ENCODE assay signal across 18 cellular contexts in the genomic region with DNA sequence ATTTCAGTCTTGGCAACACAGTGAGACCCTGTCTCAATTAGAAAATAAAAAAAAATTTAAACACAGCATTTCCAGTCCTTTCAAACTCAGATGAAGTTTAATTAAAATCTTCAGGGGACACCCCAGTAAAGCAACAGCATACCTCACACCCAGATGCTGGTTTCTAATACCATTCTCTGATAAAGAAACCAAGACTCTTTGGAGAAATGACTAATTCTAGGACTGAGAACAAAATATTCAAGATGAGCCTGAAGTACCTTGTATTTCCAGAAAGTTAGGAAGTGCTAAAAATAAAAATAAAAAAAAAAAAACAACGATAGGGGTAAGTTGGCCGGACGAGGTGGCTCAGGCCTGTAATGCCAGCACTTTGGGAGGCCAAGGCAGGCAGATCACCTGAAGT. TPM values are rescaled to one million over a fixed set of nuclear protein-coding genes. Genes with fewer than 3 reads are reported as not detected.
A peak's percentile ranks its signal among the peaks of the same experiment; 100 is the strongest.
DNase-seq lines count a peak whose midpoint lies in the region; ATAC-seq and TF ChIP-seq lines count a peak whose summit lies in the region.
"Had no signal": no experiment of that assay in that cellular context is flagged by ENCODE, and none has a peak within 500 bp of the region (broad histone marks: within the 10 kb centered on the region; RNA-seq: fewer than 3 reads in every experiment).

No MANE protein-coding gene starts in this region.

- H2AFZ ChIP-seq in IMR-90 (replicated peaks; ENCODE audit: low read length, poor library complexity) (no peak overlapping the region), trophoblast cell (ENCODE audit: insufficient read depth, low read length, poor library complexity) (no peak overlapping the region)

- H3K4me1 ChIP-seq in IMR-90 (ENCODE audit: control insufficient read depth, insufficient read depth, low read length): peaks cover 19% of the 10 kb centered on the region
- H3K4me1 ChIP-seq in ascending aorta: peaks cover 3 to 43% of the 10 kb centered on the region in 2 donors
- H3K4me1 ChIP-seq in trophoblast cell (ENCODE audit: control insufficient read depth in 1 of 2, insufficient read depth in 2 of 2, low read length in 2 of 2): peaks cover 0 to 3% of the 10 kb centered on the region in 2 experiments
- peaks cover 0 to 84% (median 22%) of the 10 kb centered on the region in 4 donors for H3K4me1 ChIP-seq in tibial artery
- H3K4me1 ChIP-seq in thyroid gland: peaks cover 0 to 33% of the 10 kb centered on the region in 2 donors

- no peak overlapping the region for H3K56ac ChIP-seq in IMR-90 (ENCODE audit: extremely low read depth, insufficient read depth, low read length)

- no peak for TF ChIP-seq RAD21 in IMR-90 (IDR thresholded peaks at IDR 0.05; ENCODE audit: low read length)

- H2BK5ac ChIP-seq in IMR-90 (ENCODE audit: low read depth, low read length, poor library complexity, severe bottlenecking): no peak overlapping the region
- H2BK5ac ChIP-seq in trophoblast cell (ENCODE audit: low read depth, low read length, poor library complexity): no peak overlapping the region

- H2AK5ac ChIP-seq in IMR-90 (ENCODE audit: low read depth, low read length): no peak overlapping the region
- H2AK5ac ChIP-seq in trophoblast cell (ENCODE audit: low read length): no peak overlapping the region

- H4K91ac ChIP-seq in IMR-90 (ENCODE audit: insufficient read depth, low read depth, low read length): no peak overlapping the region
- H4K91ac ChIP-seq in trophoblast cell (ENCODE audit: low read depth, low read length): no peak overlapping the region

- H3K9me3 ChIP-seq in IMR-90 (ENCODE audit: control insufficient read depth, insufficient read depth, low read length) (no peaks in the 10 kb centered on the region), ascending aorta (no peaks in the 10 kb centered on the region), trophoblast cell (ENCODE audit: insufficient read depth, low read depth, low read length) (no peaks in the 10 kb centered on the region), tibial artery (no peaks in the 10 kb centered on the region), thyroid gland (no peaks in the 10 kb centered on the region)
- H3K9me3 ChIP-seq: BLaER1, Caco-2 had no signal

- H3K4ac ChIP-seq in IMR-90 (ENCODE audit: low read depth, low read length) (no peak overlapping the region), trophoblast cell (ENCODE audit: low read depth, low read length) (peak overlapping the region; percentile 55)

- H3K27me3 ChIP-seq in IMR-90 (ENCODE audit: control insufficient read depth, insufficient read depth, low read length) (no peaks in the 10 kb centered on the region), ascending aorta (no peaks in the 10 kb centered on the region), trophoblast cell (ENCODE audit: insufficient read depth, low read length) (no peaks in the 10 kb centered on the region), tibial artery (no peaks in the 10 kb centered on the region), thyroid gland (no peaks in the 10 kb centered on the region)
- H3K27me3 ChIP-seq: BLaER1 had no signal

- H3K23ac ChIP-seq in IMR-90 (ENCODE audit: low read depth, low read length) (no peak overlapping the region), trophoblast cell (ENCODE audit: low read length) (no peak overlapping the region)

- H3K4me3 ChIP-seq in GM12865 (ENCODE audit: low read depth, low read length) (no peak overlapping the region), IMR-90 (ENCODE audit: insufficient read depth, low read depth, low read length) (no peak overlapping the region), ascending aorta (no peak overlapping the region), trophoblast cell (ENCODE audit: low read depth, low read length) (no peak overlapping the region), tibial artery (no peak overlapping the region), thyroid gland (replicated peaks in 1 of 3) (no peak overlapping the region)
- H3K4me3 ChIP-seq: BLaER1 had no signal

- H2AK9ac ChIP-seq in IMR-90 (replicated peaks; ENCODE audit: low read depth, low read length, poor library complexity): no peak overlapping the region

- no peaks in the 10 kb centered on the region for H3K79me2 ChIP-seq in trophoblast cell (ENCODE audit: control insufficient read depth, insufficient read depth, low read length, poor library complexity)

- CTCF ChIA-PET in IMR-90 (lab: Yijun Ruan, JAX): interaction anchor here (0.6 kb wide), 1 partner anchor 45 kb away, joined by 3 read pairs; no protein-coding TSS in a partner anchor

- POLR2A ChIA-PET in IMR-90 (lab: Charles Lee; ENCODE audit: unreplicated experiment): no interaction called here

- H3K36me3 ChIP-seq in IMR-90 (ENCODE audit: control insufficient read depth, insufficient read depth, low read length) (no peaks in the 10 kb centered on the region), ascending aorta (no peaks in the 10 kb centered on the region), trophoblast cell (ENCODE audit: control insufficient read depth in 1 of 2, insufficient read depth in 2 of 2, low read length in 2 of 2) (no peaks in the 10 kb centered on the region), tibial artery (no peaks in the 10 kb centered on the region), thyroid gland (no peaks in the 10 kb centered on the region)

- in situ Hi-C loops in IMR-90 (cut with MboI; ENCODE audit: low sequenced_read_pairs): no loop called here

- no peak overlapping the region for H4K12ac ChIP-seq in trophoblast cell (ENCODE audit: low read depth, low read length)

- H2BK12ac ChIP-seq in trophoblast cell (ENCODE audit: low read length): no peak overlapping the region

- H4K20me1 ChIP-seq in IMR-90 (ENCODE audit: insufficient read depth, low read length): peaks cover 95% of the 10 kb centered on the region

- H3K9me1 ChIP-seq in IMR-90 (ENCODE audit: insufficient read depth, low read length): peaks cover 19% of the 10 kb centered on the region

- no peak overlapping the region for H2BK20ac ChIP-seq in IMR-90 (ENCODE audit: low read depth, low read length)

- no peak overlapping the region for H4K5ac ChIP-seq in IMR-90 (ENCODE audit: low read depth, low read length)

- peak overlapping the region; percentile 22; the same call in 1 of the 2 replicates for H3K27ac ChIP-seq in IMR-90 (ENCODE audit: insufficient read depth, low read length)
- peak overlapping the region; percentile 59 to 87 for H3K27ac ChIP-seq in ascending aorta
- no peak overlapping the region for H3K27ac ChIP-seq in trophoblast cell (ENCODE audit: low read depth, low read length)
- no peak overlapping the region for H3K27ac ChIP-seq in tibial artery
- peak overlapping the region in 1 of 3 donors; percentile 12 for H3K27ac ChIP-seq in thyroid gland
- H3K27ac ChIP-seq: BLaER1, C4-2B had no signal

- no CpG with 5 or more reads among the region's 3 CpGs for WGBS in IMR-90 (ENCODE audit: extremely low coverage in 2 of 2, insufficient read length in 1 of 2), 2 experiments
- no CpG with 5 or more reads among the region's 3 CpGs for WGBS in trophoblast cell (ENCODE audit: extremely low coverage, insufficient coverage, insufficient read length)
- WGBS in thyroid gland, 2 donors: 48 to 54% methylated on average over 3 of the region's 3 CpGs

- H3K9ac ChIP-seq in IMR-90 (ENCODE audit: low read depth, low read length) (no peak overlapping the region), trophoblast cell (ENCODE audit: low read length) (no peak overlapping the region)
- H3K9ac ChIP-seq: BLaER1 had no signal

- H3K79me1 ChIP-seq in IMR-90 (ENCODE audit: low read depth in 1 of 2, low read length in 2 of 2): peaks cover 8 to 66% of the 10 kb centered on the region in 2 experiments; a peak in 3 of 4 replicates
- no peaks in the 10 kb centered on the region for H3K79me1 ChIP-seq in trophoblast cell (ENCODE audit: low read length)

- H3K18ac ChIP-seq in IMR-90 (ENCODE audit: low read depth, low read length) (no peak overlapping the region), trophoblast cell (ENCODE audit: low read length) (no peak overlapping the region)

- TF ChIP-seq CTCF in GM12865 (IDR thresholded peaks at IDR 0.05; ENCODE audit: insufficient read depth, low read depth, low read length, missing control alignments) (no peak), IMR-90 (conservative IDR thresholded peaks at IDR 0.05; ENCODE audit: low read depth, low read length) (no peak), ascending aorta (IDR thresholded peaks at IDR 0.05) (no peak), tibial artery (IDR thresholded peaks at IDR 0.05) (no peak), thyroid gland (IDR thresholded peaks at IDR 0.05) (no peak)

- H2BK120ac ChIP-seq in IMR-90 (ENCODE audit: low read depth, low read length): no peak overlapping the region
- no peak overlapping the region for H2BK120ac ChIP-seq in trophoblast cell (ENCODE audit: insufficient read depth, low read length, poor library complexity)

- no peak for TF ChIP-seq POLR2A in IMR-90 (IDR thresholded peaks at IDR 0.05; ENCODE audit: low read depth, low read length)
- TF ChIP-seq POLR2A in thyroid gland (IDR thresholded peaks at IDR 0.05): no peak

- BruUV-seq in IMR-90 (replicated peaks; lab: Mats Ljungman, UMichigan): no TSS peak

- DNase-seq in GM12865 (ENCODE audit: low read depth): peak; percentile 18
- DNase-seq in IMR-90: no peak
- no peak for DNase-seq in ascending aorta (ENCODE audit: low spot score in 2 of 2)
- DNase-seq in trophoblast cell: no peak
- DNase-seq in tibial artery: no peak
- no peak for DNase-seq in cerebellum (ENCODE audit: low spot score)
- DNase-seq in thyroid gland: no peak
- DNase-seq: Caco-2; CD4-positive, CD25-positive, alpha-beta regulatory T cell; CD8-positive, alpha-beta T cell; DMS 273 treated with DMSO at 0.1 percent for 48 hours; DMS79; EL; GDM1; H7; HCEC 1CT had no signal

- H2BK15ac ChIP-seq in IMR-90 (ENCODE audit: low read depth, low read length): no peak overlapping the region

- ATAC-seq in IMR-90 (ENCODE audit: low read depth): no peak
- ATAC-seq: CD8-positive, alpha-beta T cell had no signal

- no peak overlapping the region for H4K8ac ChIP-seq in IMR-90 (ENCODE audit: low read depth in 2 of 2, low read length in 2 of 2)
- H4K8ac ChIP-seq in trophoblast cell (ENCODE audit: low read depth, low read length): no peak overlapping the region

- no peak overlapping the region for H3K14ac ChIP-seq in IMR-90 (replicated peaks; ENCODE audit: low read depth, low read length)
- no peak overlapping the region for H3K14ac ChIP-seq in trophoblast cell (ENCODE audit: low read length)

- intact Hi-C loops in IMR-90 (cut with micrococcal nuclease) (no loop called here), ascending aorta (cut with DNase I) (no loop called here), tibial artery (cut with DNase I; ENCODE audit: low total_unique reads) (loop anchor here (10.0 kb wide), 1 partner anchor 55 kb away; no protein-coding TSS in a partner anchor), thyroid gland (cut with DNase I) (no loop called here)

- H3K4me2 ChIP-seq in IMR-90 (ENCODE audit: low read depth, low read length) (no peak overlapping the region), trophoblast cell (ENCODE audit: low read length) (no peak overlapping the region)
- H3K4me2 ChIP-seq: BLaER1 had no signal

- dilution Hi-C loops in IMR-90 (cut with HindIII; ENCODE audit: low sequenced_read_pairs, unreplicated experiment): no loop called here

RNA-seq across cellular contexts. Expression of a gene that starts 14.0 kb away (rescaled TPM):
- total RNA-seq in IMR-90 (2012; rRNA removed) (80.5 and 87.8 TPM in 2 replicates), ascending aorta (140 TPM), cerebellum (149 TPM), thyroid gland (100 to 1,000 TPM in 1 of 4 donors, 10 to 100 TPM in 3; 75.5 to 103 (median 88.0) TPM)
- polyA plus RNA-seq in IMR-90 (2012; rRNA removed): 216 and 229 TPM in 2 replicates
- polyA plus RNA-seq in IMR-90 (2012; cell fraction: cytosol; rRNA removed): 110 and 154 TPM in 2 replicates
- polyA plus RNA-seq in IMR-90 (2012; cell fraction: nucleus; rRNA removed; ENCODE audit: low replicate concordance): 236 and 307 TPM in 2 replicates
- 144 and 149 TPM in 2 replicates for polyA plus RNA-seq in trophoblast cell (2013)

Comparison
In these comparisons a context has a peak if more than half of its experiments do, and no peak if none do; other contexts are left out.
1. H3K27ac ChIP-seq: peak in IMR-90 (single experiment) and ascending aorta (2 of 2); none in trophoblast cell (single experiment) and tibial artery (0 of 2).